Comparison of ENCODE assay signal across 8 cellular contexts in genomic region chr1:66466695-66467094, GRCh38.
DNase-seq lines count a peak whose midpoint lies in the region; ATAC-seq and TF ChIP-seq lines count a peak whose summit lies in the region.
"Not testable (repeated sequence)": the region's sequence is repeated elsewhere in the genome, so short reads cannot be mapped to it uniquely, and the experiment has no call there.

No MANE protein-coding gene starts in this region.

- peak overlapping the region; percentile 95; the same call in 1 of the 3 replicates for H2BK15ac ChIP-seq in IMR-90 (ENCODE audit: low read depth, low read length)

- H2BK120ac ChIP-seq in IMR-90 (ENCODE audit: low read depth, low read length) = peak overlapping the region; percentile 99

- peak overlapping the region; percentile 100 for H2BK5ac ChIP-seq in IMR-90 (ENCODE audit: low read depth, low read length, poor library complexity, severe bottlenecking)

- peak overlapping the region; percentile 99 for H3K4ac ChIP-seq in IMR-90 (ENCODE audit: low read depth, low read length)

- not testable (repeated sequence) for H4K20me1 ChIP-seq in IMR-90 (ENCODE audit: insufficient read depth, low read length)

- H4K91ac ChIP-seq in IMR-90 (ENCODE audit: insufficient read depth, low read depth, low read length) = peak overlapping the region; percentile 100

- dilution Hi-C loops in IMR-90 (cut with HindIII; ENCODE audit: low sequenced_read_pairs, unreplicated experiment) = not testable (repeated sequence)

- H3K23ac ChIP-seq in IMR-90 (ENCODE audit: low read depth, low read length) = peak overlapping the region; percentile 99; the same call in 1 of the 2 replicates

- H3K4me2 ChIP-seq in IMR-90 (ENCODE audit: low read depth, low read length) = peak overlapping the region; percentile 35

- CTCF ChIA-PET in IMR-90 (lab: Yijun Ruan, JAX) = interaction anchor here (0.8 to 2.1 kb wide), 2 partner anchors 16 to 262 kb away, joined by 3 to 7 read pairs; no protein-coding TSS in a partner anchor

- WGBS in IMR-90 (ENCODE audit: extremely low coverage in 2 of 2, insufficient read length in 1 of 2), 2 experiments = no CpG with 5 or more reads among the region's 2 CpGs

- not testable (repeated sequence) for TF ChIP-seq POLR2A in IMR-90 (IDR thresholded peaks at IDR 0.05; ENCODE audit: low read depth, low read length)

- peak overlapping the region; percentile 100; the same call in 1 of the 2 replicates for H3K18ac ChIP-seq in IMR-90 (ENCODE audit: low read depth, low read length)

- H4K8ac ChIP-seq in IMR-90 (ENCODE audit: low read depth in 2 of 2, low read length in 2 of 2) = peak overlapping the region; percentile 88 to 100

- H3K9me1 ChIP-seq in IMR-90 (ENCODE audit: insufficient read depth, low read length) = not testable (repeated sequence)

- H3K27ac ChIP-seq in IMR-90 (ENCODE audit: insufficient read depth, low read length) (peak overlapping the region; percentile 72; the same call in 1 of the 2 replicates), brain microvascular endothelial cell (peak overlapping the region; percentile 43)

- H3K27me3 ChIP-seq in IMR-90 (ENCODE audit: control insufficient read depth, insufficient read depth, low read length); brain microvascular endothelial cell (replicated peaks): not testable (repeated sequence)

- ATAC-seq in IMR-90 (ENCODE audit: low read depth) (peak; percentile 42), SK-N-SH treated with all-trans-retinoic acid at 6 μM for 48 hours (peak; percentile 26; the same call in 1 of the 3 replicates)

- POLR2A ChIA-PET in IMR-90 (lab: Charles Lee; ENCODE audit: unreplicated experiment) = not testable (repeated sequence)

- DNase-seq in A172 (ENCODE audit: low spot score) (peak; percentile 25), ELR (ENCODE audit: low read depth) (peak; percentile 75), IMR-90 (peak; percentile 72), brain microvascular endothelial cell (peak; percentile 35), fibroblast of gingiva (ENCODE audit: low read depth) (peak; percentile 21), kidney glomerular epithelial cell (lab: John Stamatoyannopoulos, UW) (peak; percentile 28), retinal pigment epithelial cell (ENCODE audit: low read depth) (peak; percentile 56)

- peak overlapping the region; percentile 95 for H3K14ac ChIP-seq in IMR-90 (replicated peaks; ENCODE audit: low read depth, low read length)

- not testable (repeated sequence) for H2AK9ac ChIP-seq in IMR-90 (replicated peaks; ENCODE audit: low read depth, low read length, poor library complexity)

- BruUV-seq in IMR-90 (replicated peaks; lab: Mats Ljungman, UMichigan) = not testable (repeated sequence)

- not testable (repeated sequence) for H2AFZ ChIP-seq in IMR-90 (replicated peaks; ENCODE audit: low read length, poor library complexity)

- H4K5ac ChIP-seq in IMR-90 (ENCODE audit: low read depth, low read length) = peak overlapping the region; percentile 99; the same call in 1 of the 2 replicates

- not testable (repeated sequence) for H3K9ac ChIP-seq in IMR-90 (ENCODE audit: low read depth, low read length)

- H3K56ac ChIP-seq in IMR-90 (ENCODE audit: extremely low read depth, insufficient read depth, low read length) = peak overlapping the region; percentile 95

- not testable (repeated sequence) for TF ChIP-seq CTCF in IMR-90 (conservative IDR thresholded peaks at IDR 0.05; ENCODE audit: low read depth, low read length); brain microvascular endothelial cell (IDR thresholded peaks at IDR 0.05; ENCODE audit: low read depth, low read length, missing control alignments); retinal pigment epithelial cell (conservative IDR thresholded peaks at IDR 0.05; ENCODE audit: low read depth, low read length)

- H3K9me3 ChIP-seq in IMR-90 (ENCODE audit: control insufficient read depth, insufficient read depth, low read length) = not testable (repeated sequence)

- intact Hi-C loops in IMR-90 (cut with micrococcal nuclease) = loop anchor here (5.0 kb wide), 1 partner anchor 66 kb away; the partner anchor contains the start of gene SGIP1

- not testable (repeated sequence) for TF ChIP-seq RAD21 in IMR-90 (IDR thresholded peaks at IDR 0.05; ENCODE audit: low read length)

- H2AK5ac ChIP-seq in IMR-90 (ENCODE audit: low read depth, low read length) = peak overlapping the region; percentile 99; the same call in 1 of the 2 replicates

- not testable (repeated sequence) for H3K36me3 ChIP-seq in IMR-90 (ENCODE audit: control insufficient read depth, insufficient read depth, low read length); brain microvascular endothelial cell (replicated peaks)

- H3K4me3 ChIP-seq in IMR-90 (ENCODE audit: insufficient read depth, low read depth, low read length); brain microvascular endothelial cell (ENCODE audit: low read depth, low read length); retinal pigment epithelial cell (ENCODE audit: low read length): not testable (repeated sequence)

- H3K4me1 ChIP-seq in IMR-90 (ENCODE audit: control insufficient read depth, insufficient read depth, low read length) = peaks cover 11% of the 10 kb centered on the region

- H3K79me1 ChIP-seq in IMR-90 (ENCODE audit: low read depth in 1 of 2, low read length in 2 of 2) = not testable (repeated sequence)

- in situ Hi-C loops in IMR-90 (cut with MboI; ENCODE audit: low sequenced_read_pairs); brain microvascular endothelial cell (cut with HindIII; ENCODE audit: low pct_ligation_motif_present, low sequenced_read_pairs): not testable (repeated sequence)

- H2BK20ac ChIP-seq in IMR-90 (ENCODE audit: low read depth, low read length) = peak overlapping the region; percentile 99

Comparison
In these comparisons a context has a peak if more than half of its experiments do, and no peak if none do; other contexts are left out.
1. DNase-seq: peak in every context shown above with its lines; median percentile 75 in ELR; 72 in IMR-90; 56 in retinal pigment epithelial cell; 35 in brain microvascular endothelial cell; 28 in kidney glomerular epithelial cell; 25 in A172; 21 in fibroblast of gingiva.